1 cellular context compared by ENCODE assay signal in genomic region chr9:33159760-33160127, GRCh38.
TF ChIP-seq lines count a peak whose summit lies in the region.

No MANE protein-coding gene starts in this region.

TF ChIP-seq in A549, 52 proteins besides CTCF, POLR2A, EP300 and RAD21 (continued from another document):
- TF ChIP-seq RCOR1 (IDR thresholded peaks at IDR 0.05; ENCODE audit: low read depth, low read length) (no peak), HDAC2 (IDR thresholded peaks at IDR 0.05) (no peak), BHLHE40 (IDR thresholded peaks at IDR 0.05; ENCODE audit: low read depth, low read length) (no peak), RARB (CRISPR knock-in tag; IDR thresholded peaks at IDR 0.05) (no peak)
